Comparison of ENCODE assay signal across 1 cellular context in the genomic region with DNA sequence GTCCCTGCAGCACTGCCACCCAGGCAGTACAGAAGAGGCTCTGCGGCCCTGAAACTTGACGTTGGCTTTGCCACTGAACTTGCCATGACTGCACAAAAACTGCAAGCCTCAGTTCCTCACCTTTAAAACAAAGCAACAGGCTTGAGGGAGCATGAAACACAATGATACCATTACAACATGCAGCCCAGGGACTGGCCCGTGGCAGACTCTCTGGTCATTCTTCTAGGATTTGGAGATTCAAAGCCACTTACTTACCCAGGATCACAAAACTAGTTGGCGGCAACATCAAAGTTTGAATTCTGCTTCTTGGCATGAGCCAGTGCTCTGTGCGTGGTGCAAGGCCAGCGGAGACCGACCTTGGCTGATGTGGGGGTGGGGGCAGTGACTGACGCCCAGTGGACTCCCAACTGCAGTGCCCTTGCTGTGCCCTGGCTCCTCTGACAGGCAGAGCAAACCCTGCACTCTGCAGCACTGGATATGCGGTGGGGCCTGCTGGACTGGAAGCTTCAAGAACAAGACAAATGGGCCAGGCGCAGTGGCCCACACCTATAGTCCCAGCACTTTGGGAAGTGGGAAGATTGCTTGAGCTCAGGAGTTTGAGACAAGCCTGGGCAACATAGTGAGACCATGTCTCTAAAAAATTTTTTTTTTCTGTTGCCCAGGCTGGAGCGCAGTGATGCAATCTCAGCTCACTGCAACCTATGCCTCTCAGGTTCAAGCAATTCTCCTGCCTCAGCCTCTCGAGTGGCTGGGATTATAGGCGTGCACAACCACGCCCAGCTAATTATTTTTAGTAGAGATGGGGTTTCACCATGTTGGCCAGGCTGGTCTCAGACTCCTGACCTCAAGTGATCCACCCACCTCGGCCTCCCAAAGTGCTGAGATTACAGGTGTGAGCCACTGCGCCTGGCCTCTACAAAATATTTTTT.
A peak's percentile ranks its signal among the peaks of the same experiment; 100 is the strongest.
TF ChIP-seq lines count a peak whose summit lies in the region.

No MANE protein-coding gene starts in this region.

TF ChIP-seq in HepG2, 621 proteins besides CTCF, POLR2A, EP300 and RAD21 (continued from another document and continues in another):
- TF ChIP-seq, protein P1, sequence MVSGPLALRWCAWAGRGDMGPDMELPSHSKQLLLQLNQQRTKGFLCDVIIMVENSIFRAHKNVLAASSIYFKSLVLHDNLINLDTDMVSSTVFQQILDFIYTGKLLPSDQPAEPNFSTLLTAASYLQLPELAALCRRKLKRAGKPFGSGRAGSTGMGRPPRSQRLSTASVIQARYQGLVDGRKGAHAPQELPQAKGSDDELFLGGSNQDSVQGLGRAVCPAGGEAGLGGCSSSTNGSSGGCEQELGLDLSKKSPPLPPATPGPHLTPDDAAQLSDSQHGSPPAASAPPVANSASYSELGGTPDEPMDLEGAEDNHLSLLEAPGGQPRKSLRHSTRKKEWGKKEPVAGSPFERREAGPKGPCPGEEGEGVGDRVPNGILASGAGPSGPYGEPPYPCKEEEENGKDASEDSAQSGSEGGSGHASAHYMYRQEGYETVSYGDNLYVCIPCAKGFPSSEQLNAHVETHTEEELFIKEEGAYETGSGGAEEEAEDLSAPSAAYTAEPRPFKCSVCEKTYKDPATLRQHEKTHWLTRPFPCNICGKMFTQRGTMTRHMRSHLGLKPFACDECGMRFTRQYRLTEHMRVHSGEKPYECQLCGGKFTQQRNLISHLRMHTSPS (CRISPR knock-in tag; IDR thresholded peaks at IDR 0.05; ENCODE audit: low read depth), result peak; percentile 62; the same call in 1 of the 2 replicates
- TF ChIP-seq, protein P2, sequence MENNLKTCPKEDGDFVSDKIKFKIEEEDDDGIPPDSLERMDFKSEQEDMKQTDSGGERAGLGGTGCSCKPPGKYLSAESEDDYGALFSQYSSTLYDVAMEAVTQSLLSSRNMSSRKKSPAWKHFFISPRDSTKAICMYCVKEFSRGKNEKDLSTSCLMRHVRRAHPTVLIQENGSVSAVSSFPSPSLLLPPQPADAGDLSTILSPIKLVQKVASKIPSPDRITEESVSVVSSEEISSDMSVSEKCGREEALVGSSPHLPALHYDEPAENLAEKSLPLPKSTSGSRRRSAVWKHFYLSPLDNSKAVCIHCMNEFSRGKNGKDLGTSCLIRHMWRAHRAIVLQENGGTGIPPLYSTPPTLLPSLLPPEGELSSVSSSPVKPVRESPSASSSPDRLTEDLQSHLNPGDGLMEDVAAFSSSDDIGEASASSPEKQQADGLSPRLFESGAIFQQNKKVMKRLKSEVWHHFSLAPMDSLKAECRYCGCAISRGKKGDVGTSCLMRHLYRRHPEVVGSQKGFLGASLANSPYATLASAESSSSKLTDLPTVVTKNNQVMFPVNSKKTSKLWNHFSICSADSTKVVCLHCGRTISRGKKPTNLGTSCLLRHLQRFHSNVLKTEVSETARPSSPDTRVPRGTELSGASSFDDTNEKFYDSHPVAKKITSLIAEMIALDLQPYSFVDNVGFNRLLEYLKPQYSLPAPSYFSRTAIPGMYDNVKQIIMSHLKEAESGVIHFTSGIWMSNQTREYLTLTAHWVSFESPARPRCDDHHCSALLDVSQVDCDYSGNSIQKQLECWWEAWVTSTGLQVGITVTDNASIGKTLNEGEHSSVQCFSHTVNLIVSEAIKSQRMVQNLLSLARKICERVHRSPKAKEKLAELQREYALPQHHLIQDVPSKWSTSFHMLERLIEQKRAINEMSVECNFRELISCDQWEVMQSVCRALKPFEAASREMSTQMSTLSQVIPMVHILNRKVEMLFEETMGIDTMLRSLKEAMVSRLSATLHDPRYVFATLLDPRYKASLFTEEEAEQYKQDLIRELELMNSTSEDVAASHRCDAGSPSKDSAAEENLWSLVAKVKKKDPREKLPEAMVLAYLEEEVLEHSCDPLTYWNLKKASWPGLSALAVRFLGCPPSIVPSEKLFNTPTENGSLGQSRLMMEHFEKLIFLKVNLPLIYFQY (CRISPR knock-in tag; IDR thresholded peaks at IDR 0.05; ENCODE audit: borderline replicate concordance), result no peak
- TF ChIP-seq TBX2 (CRISPR knock-in tag; IDR thresholded peaks at IDR 0.05; ENCODE audit: borderline replicate concordance) (no peak), STAG1 (CRISPR knock-in tag; IDR thresholded peaks at IDR 0.05) (no peak), BRCA1 (CRISPR knock-in tag; IDR thresholded peaks at IDR 0.05) (no peak), ZC3H4 (CRISPR knock-in tag; IDR thresholded peaks at IDR 0.05; ENCODE audit: borderline replicate concordance) (no peak), ZNF557 (CRISPR knock-in tag; IDR thresholded peaks at IDR 0.05) (no peak), ARNTL (CRISPR knock-in tag; IDR thresholded peaks at IDR 0.05) (no peak), GZF1 (CRISPR knock-in tag; IDR thresholded peaks at IDR 0.05) (no peak), POLR2AphosphoS5 (IDR thresholded peaks at IDR 0.05; ENCODE audit: low read depth, low read length) (peak; percentile 37; the same call in 1 of the 2 replicates), ZNF101 (CRISPR knock-in tag; IDR thresholded peaks at IDR 0.05; ENCODE audit: borderline replicate concordance, low read depth) (no peak), NFE2L1 (CRISPR knock-in tag; IDR thresholded peaks at IDR 0.05; ENCODE audit: borderline replicate concordance) (no peak), EHMT2 (IDR thresholded peaks at IDR 0.05; ENCODE audit: borderline replicate concordance, low read depth, low read length) (no peak), HNRNPK (IDR thresholded peaks at IDR 0.05; ENCODE audit: low read depth, low read length, poor library complexity, severe bottlenecking) (no peak), AGO1 (IDR thresholded peaks at IDR 0.05; ENCODE audit: low read depth, low read length, poor library complexity, severe bottlenecking) (peak; percentile 94), SP140L (CRISPR knock-in tag; IDR thresholded peaks at IDR 0.05; ENCODE audit: borderline replicate concordance) (no peak), MAF1 (CRISPR knock-in tag; IDR thresholded peaks at IDR 0.05; ENCODE audit: borderline replicate concordance) (no peak), TP53 (CRISPR knock-in tag; conservative IDR thresholded peaks at IDR 0.05) (no peak), ZNF331 (CRISPR knock-in tag; IDR thresholded peaks at IDR 0.05) (no peak), ZNF660 (CRISPR knock-in tag; IDR thresholded peaks at IDR 0.05; ENCODE audit: borderline replicate concordance, low read depth) (no peak), RBFOX2 (IDR thresholded peaks at IDR 0.05; ENCODE audit: low read depth, low read length) (peak; percentile 65), ZFP90 (CRISPR knock-in tag; IDR thresholded peaks at IDR 0.05; ENCODE audit: borderline replicate concordance) (no peak), ZNF773 (CRISPR knock-in tag; IDR thresholded peaks at IDR 0.05; ENCODE audit: borderline replicate concordance) (no peak), ATAD3A (CRISPR knock-in tag; IDR thresholded peaks at IDR 0.05) (no peak), ZNF12 (CRISPR knock-in tag; IDR thresholded peaks at IDR 0.05) (no peak), ISX (CRISPR knock-in tag; conservative IDR thresholded peaks at IDR 0.05) (no peak), NFE2 (CRISPR knock-in tag; IDR thresholded peaks at IDR 0.05) (no peak), SRF (IDR thresholded peaks at IDR 0.05; ENCODE audit: low read depth, low read length) (no peak), ZNF768 (CRISPR knock-in tag; IDR thresholded peaks at IDR 0.05) (peak; percentile 29; the same call in 1 of the 2 replicates), ZFP37 (CRISPR knock-in tag; IDR thresholded peaks at IDR 0.05; ENCODE audit: borderline replicate concordance) (no peak), ZNF446 (CRISPR knock-in tag; IDR thresholded peaks at IDR 0.05) (no peak), SP4 (CRISPR knock-in tag; IDR thresholded peaks at IDR 0.05) (no peak)
- TF ChIP-seq, protein P3, sequence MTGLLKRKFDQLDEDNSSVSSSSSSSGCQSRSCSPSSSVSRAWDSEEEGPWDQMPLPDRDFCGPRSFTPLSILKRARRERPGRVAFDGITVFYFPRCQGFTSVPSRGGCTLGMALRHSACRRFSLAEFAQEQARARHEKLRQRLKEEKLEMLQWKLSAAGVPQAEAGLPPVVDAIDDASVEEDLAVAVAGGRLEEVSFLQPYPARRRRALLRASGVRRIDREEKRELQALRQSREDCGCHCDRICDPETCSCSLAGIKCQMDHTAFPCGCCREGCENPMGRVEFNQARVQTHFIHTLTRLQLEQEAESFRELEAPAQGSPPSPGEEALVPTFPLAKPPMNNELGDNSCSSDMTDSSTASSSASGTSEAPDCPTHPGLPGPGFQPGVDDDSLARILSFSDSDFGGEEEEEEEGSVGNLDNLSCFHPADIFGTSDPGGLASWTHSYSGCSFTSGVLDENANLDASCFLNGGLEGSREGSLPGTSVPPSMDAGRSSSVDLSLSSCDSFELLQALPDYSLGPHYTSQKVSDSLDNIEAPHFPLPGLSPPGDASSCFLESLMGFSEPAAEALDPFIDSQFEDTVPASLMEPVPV (CRISPR knock-in tag; IDR thresholded peaks at IDR 0.05), result no peak
- TF ChIP-seq, protein P4, sequence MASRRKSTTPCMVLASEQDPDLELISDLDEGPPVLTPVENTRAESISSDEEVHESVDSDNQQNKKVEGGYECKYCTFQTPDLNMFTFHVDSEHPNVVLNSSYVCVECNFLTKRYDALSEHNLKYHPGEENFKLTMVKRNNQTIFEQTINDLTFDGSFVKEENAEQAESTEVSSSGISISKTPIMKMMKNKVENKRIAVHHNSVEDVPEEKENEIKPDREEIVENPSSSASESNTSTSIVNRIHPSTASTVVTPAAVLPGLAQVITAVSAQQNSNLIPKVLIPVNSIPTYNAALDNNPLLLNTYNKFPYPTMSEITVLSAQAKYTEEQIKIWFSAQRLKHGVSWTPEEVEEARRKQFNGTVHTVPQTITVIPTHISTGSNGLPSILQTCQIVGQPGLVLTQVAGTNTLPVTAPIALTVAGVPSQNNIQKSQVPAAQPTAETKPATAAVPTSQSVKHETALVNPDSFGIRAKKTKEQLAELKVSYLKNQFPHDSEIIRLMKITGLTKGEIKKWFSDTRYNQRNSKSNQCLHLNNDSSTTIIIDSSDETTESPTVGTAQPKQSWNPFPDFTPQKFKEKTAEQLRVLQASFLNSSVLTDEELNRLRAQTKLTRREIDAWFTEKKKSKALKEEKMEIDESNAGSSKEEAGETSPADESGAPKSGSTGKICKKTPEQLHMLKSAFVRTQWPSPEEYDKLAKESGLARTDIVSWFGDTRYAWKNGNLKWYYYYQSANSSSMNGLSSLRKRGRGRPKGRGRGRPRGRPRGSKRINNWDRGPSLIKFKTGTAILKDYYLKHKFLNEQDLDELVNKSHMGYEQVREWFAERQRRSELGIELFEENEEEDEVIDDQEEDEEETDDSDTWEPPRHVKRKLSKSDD (CRISPR knock-in tag; IDR thresholded peaks at IDR 0.05; ENCODE audit: low read depth), result 0 out of 2 replicates have a peak, but pooled peaks have one; percentile 44
- TF ChIP-seq, protein P5, sequence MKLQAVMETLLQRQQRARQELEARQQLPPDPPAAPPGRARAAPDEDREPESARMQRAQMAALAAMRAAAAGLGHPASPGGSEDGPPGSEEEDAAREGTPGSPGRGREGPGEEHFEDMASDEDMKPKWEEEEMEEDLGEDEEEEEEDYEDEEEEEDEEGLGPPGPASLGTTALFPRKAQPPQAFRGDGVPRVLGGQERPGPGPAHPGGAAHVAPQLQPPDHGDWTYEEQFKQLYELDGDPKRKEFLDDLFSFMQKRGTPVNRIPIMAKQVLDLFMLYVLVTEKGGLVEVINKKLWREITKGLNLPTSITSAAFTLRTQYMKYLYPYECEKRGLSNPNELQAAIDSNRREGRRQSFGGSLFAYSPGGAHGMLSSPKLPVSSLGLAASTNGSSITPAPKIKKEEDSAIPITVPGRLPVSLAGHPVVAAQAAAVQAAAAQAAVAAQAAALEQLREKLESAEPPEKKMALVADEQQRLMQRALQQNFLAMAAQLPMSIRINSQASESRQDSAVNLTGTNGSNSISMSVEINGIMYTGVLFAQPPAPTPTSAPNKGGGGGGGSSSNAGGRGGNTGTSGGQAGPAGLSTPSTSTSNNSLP (IDR thresholded peaks at IDR 0.05; ENCODE audit: low read depth, low read length), result no peak
- TF ChIP-seq, protein P6, sequence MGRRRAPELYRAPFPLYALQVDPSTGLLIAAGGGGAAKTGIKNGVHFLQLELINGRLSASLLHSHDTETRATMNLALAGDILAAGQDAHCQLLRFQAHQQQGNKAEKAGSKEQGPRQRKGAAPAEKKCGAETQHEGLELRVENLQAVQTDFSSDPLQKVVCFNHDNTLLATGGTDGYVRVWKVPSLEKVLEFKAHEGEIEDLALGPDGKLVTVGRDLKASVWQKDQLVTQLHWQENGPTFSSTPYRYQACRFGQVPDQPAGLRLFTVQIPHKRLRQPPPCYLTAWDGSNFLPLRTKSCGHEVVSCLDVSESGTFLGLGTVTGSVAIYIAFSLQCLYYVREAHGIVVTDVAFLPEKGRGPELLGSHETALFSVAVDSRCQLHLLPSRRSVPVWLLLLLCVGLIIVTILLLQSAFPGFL (CRISPR knock-in tag; IDR thresholded peaks at IDR 0.05), result no peak
- TF ChIP-seq, protein P7, sequence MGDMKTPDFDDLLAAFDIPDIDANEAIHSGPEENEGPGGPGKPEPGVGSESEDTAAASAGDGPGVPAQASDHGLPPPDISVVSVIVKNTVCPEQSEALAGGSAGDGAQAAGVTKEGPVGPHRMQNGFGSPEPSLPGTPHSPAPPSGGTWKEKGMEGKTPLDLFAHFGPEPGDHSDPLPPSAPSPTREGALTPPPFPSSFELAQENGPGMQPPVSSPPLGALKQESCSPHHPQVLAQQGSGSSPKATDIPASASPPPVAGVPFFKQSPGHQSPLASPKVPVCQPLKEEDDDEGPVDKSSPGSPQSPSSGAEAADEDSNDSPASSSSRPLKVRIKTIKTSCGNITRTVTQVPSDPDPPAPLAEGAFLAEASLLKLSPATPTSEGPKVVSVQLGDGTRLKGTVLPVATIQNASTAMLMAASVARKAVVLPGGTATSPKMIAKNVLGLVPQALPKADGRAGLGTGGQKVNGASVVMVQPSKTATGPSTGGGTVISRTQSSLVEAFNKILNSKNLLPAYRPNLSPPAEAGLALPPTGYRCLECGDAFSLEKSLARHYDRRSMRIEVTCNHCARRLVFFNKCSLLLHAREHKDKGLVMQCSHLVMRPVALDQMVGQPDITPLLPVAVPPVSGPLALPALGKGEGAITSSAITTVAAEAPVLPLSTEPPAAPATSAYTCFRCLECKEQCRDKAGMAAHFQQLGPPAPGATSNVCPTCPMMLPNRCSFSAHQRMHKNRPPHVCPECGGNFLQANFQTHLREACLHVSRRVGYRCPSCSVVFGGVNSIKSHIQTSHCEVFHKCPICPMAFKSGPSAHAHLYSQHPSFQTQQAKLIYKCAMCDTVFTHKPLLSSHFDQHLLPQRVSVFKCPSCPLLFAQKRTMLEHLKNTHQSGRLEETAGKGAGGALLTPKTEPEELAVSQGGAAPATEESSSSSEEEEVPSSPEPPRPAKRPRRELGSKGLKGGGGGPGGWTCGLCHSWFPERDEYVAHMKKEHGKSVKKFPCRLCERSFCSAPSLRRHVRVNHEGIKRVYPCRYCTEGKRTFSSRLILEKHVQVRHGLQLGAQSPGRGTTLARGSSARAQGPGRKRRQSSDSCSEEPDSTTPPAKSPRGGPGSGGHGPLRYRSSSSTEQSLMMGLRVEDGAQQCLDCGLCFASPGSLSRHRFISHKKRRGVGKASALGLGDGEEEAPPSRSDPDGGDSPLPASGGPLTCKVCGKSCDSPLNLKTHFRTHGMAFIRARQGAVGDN (CRISPR knock-in tag; IDR thresholded peaks at IDR 0.05), result peak; percentile 60
- TF ChIP-seq, protein P8, sequence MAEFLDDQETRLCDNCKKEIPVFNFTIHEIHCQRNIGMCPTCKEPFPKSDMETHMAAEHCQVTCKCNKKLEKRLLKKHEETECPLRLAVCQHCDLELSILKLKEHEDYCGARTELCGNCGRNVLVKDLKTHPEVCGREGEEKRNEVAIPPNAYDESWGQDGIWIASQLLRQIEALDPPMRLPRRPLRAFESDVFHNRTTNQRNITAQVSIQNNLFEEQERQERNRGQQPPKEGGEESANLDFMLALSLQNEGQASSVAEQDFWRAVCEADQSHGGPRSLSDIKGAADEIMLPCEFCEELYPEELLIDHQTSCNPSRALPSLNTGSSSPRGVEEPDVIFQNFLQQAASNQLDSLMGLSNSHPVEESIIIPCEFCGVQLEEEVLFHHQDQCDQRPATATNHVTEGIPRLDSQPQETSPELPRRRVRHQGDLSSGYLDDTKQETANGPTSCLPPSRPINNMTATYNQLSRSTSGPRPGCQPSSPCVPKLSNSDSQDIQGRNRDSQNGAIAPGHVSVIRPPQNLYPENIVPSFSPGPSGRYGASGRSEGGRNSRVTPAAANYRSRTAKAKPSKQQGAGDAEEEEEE (CRISPR knock-in tag; IDR thresholded peaks at IDR 0.05; ENCODE audit: borderline replicate concordance), result no peak
